Comparison of ENCODE assay signal across 8 cellular contexts in the genomic region with DNA sequence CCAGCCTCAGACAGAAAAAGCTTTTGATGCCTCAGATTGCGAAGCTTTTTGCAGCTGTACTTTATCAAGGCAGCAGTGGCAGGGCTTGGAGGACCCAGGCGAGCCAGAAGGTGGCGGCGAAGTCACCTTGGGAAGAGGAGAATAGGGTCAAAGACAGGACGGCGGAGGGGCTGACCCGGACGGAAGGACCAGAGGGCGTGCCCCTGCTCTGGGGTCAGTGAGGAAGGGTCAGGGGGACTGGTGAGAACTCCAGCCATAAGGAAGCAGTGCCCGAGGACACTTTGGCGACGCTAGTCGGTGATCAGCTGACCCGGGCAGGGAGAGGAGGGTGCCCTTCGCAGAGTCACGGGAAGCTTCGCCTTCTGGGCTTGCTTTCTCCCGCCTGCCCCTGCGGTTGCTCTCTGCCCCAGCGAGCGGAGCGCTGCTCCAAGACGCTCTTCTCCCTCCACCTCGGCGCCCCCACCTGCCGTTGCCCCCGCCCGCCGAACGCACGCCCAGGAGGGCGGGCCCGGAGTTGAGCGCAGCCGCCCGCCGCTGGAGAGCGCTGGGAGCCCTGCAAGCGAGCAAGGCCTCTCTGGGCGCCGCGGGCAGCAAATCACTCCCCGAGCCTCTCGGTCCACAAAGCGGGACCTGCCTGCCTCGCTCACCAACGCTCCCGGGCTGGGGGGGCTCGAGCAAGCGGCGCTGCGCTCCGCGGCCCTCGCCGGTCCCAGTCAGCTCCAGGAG. TPM values are rescaled to one million over a fixed set of nuclear protein-coding genes. Genes with fewer than 3 reads are reported as not detected.
DNase-seq lines count a peak whose midpoint lies in the region; ATAC-seq and TF ChIP-seq lines count a peak whose summit lies in the region.

No MANE protein-coding gene starts in this region.

- TF ChIP-seq CTCF in GM12864 (IDR thresholded peaks at IDR 0.05; ENCODE audit: low read depth, low read length, missing control alignments) = peak; percentile 15
- TF ChIP-seq CTCF in brain (conservative IDR thresholded peaks at IDR 0.05) = peak; percentile 44 to 70
- TF ChIP-seq CTCF in kidney epithelial cell (IDR thresholded peaks at IDR 0.05; ENCODE audit: insufficient read depth, low read length, poor library complexity, severe bottlenecking) = peak; percentile 26

- no peak for ATAC-seq in stimulated activated effector memory CD8-positive, alpha-beta T cell treated with anti-CD3 and anti-CD28 coated beads, Interleukin-12 subunit alpha, Interleukin-12 subunit beta, amount 100 ng/mL, for 72 hours
- ATAC-seq in activated CD4-positive, CD25-positive, alpha-beta regulatory T cell treated with anti-CD3 and anti-CD28 coated beads, Interleukin-2, amount 50 U/mL, for 24 hours = no peak

- H3K4me1 Mint-ChIP-seq in brain = peaks cover 43% of the 10 kb centered on the region
- no peaks in the 10 kb centered on the region for H3K4me1 Mint-ChIP-seq in stimulated activated effector memory CD8-positive, alpha-beta T cell treated with anti-CD3 and anti-CD28 coated beads, Interleukin-12 subunit alpha, Interleukin-12 subunit beta, amount 100 ng/mL, for 72 hours

- no peak for DNase-seq in GM12864 (ENCODE audit: low read depth)
- DNase-seq in NCI-H1694 treated with DMSO at 0.1 percent for 48 hours (lab: John Stamatoyannopoulos, UW) = peak; percentile 23
- no peak for DNase-seq in kidney epithelial cell (ENCODE audit: low read depth)
- DNase-seq in superior temporal gyrus (ENCODE audit: extremely low spot score) = peak; percentile 62
- no peak for DNase-seq in stimulated activated effector memory CD8-positive, alpha-beta T cell treated with anti-CD3 and anti-CD28 coated beads, Interleukin-12 subunit alpha, Interleukin-12 subunit beta, amount 100 ng/mL, for 72 hours (ENCODE audit: low spot score in 2 of 2)
- DNase-seq in foreskin melanocyte = no peak

- no peaks in the 10 kb centered on the region for H3K36me3 Mint-ChIP-seq in brain
- H3K36me3 Mint-ChIP-seq in stimulated activated effector memory CD8-positive, alpha-beta T cell treated with anti-CD3 and anti-CD28 coated beads, Interleukin-12 subunit alpha, Interleukin-12 subunit beta, amount 100 ng/mL, for 72 hours = no peaks in the 10 kb centered on the region

- H3K27me3 ChIP-seq in kidney epithelial cell (ENCODE audit: control insufficient read depth, insufficient read depth, low read length) = peaks cover 25% of the 10 kb centered on the region

- H3K27ac Mint-ChIP-seq in brain = peak overlapping the region; percentile 93 to 98 (median 94)
- no peak overlapping the region for H3K27ac Mint-ChIP-seq in stimulated activated effector memory CD8-positive, alpha-beta T cell treated with anti-CD3 and anti-CD28 coated beads, Interleukin-12 subunit alpha, Interleukin-12 subunit beta, amount 100 ng/mL, for 72 hours

- no peaks in the 10 kb centered on the region for H3K36me3 ChIP-seq in kidney epithelial cell (ENCODE audit: control insufficient read depth, insufficient read depth, low read length)

- peaks cover 42% of the 10 kb centered on the region for H3K27me3 Mint-ChIP-seq in brain

- peak overlapping the region; percentile 94 to 98 (median 95) for H3K4me3 Mint-ChIP-seq in brain
- no peak overlapping the region for H3K4me3 Mint-ChIP-seq in stimulated activated effector memory CD8-positive, alpha-beta T cell treated with anti-CD3 and anti-CD28 coated beads, Interleukin-12 subunit alpha, Interleukin-12 subunit beta, amount 100 ng/mL, for 72 hours

- peaks cover 0 to 12% (median 0%) of the 10 kb centered on the region in 5 experiments for H3K9me3 Mint-ChIP-seq in brain
- H3K9me3 Mint-ChIP-seq in stimulated activated effector memory CD8-positive, alpha-beta T cell treated with anti-CD3 and anti-CD28 coated beads, Interleukin-12 subunit alpha, Interleukin-12 subunit beta, amount 100 ng/mL, for 72 hours = peaks cover 12% of the 10 kb centered on the region

- H3K4me3 ChIP-seq in GM12864 (ENCODE audit: low read depth, low read length) (no peak overlapping the region), kidney epithelial cell (ENCODE audit: low read depth, low read length) (peak overlapping the region; percentile 34)

RNA-seq across cellular contexts. Expression of gene CADPS, which starts 1.4 kb away (rescaled TPM):
- 34.1 TPM for polyA plus RNA-seq in brain (ENCODE audit: insufficient read depth, low read depth, low replicate concordance)
- 0.08 and 0.48 TPM in 2 replicates for total RNA-seq in kidney epithelial cell

Comparison
In these comparisons a context has a peak if more than half of its experiments do, and no peak if none do; other contexts are left out.
1. DNase-seq: peak in NCI-H1694 treated with DMSO at 0.1 percent for 48 hours (single experiment) and superior temporal gyrus (single experiment); none in GM12864 (single experiment), kidney epithelial cell (single experiment), stimulated activated effector memory CD8-positive, alpha-beta T cell treated with anti-CD3 and anti-CD28 coated beads, Interleukin-12 subunit alpha, Interleukin-12 subunit beta, amount 100 ng/mL, for 72 hours (0 of 2) and foreskin melanocyte (single experiment).
2. Peak in every context shown above with its lines, with median percentiles within 50 percentile points of each other: CTCF ChIP-seq.